Comparison of ENCODE assay signal across 11 cellular contexts in genomic region chr1:60280256-60280655, GRCh38.
DNase-seq lines count a peak whose midpoint lies in the region; ATAC-seq and TF ChIP-seq lines count a peak whose summit lies in the region.
"Had no signal": no experiment of that assay in that cellular context is flagged by ENCODE, and none has a peak within 500 bp of the region (broad histone marks: within the 10 kb centered on the region; RNA-seq: fewer than 3 reads in every experiment).

No MANE protein-coding gene starts in this region.

- TF ChIP-seq CTCF in GM23338 (conservative IDR thresholded peaks at IDR 0.05; ENCODE audit: low read depth in 2 of 2) = no peak
- no peak for TF ChIP-seq CTCF in uterus (IDR thresholded peaks at IDR 0.05)

- H3K36me3 ChIP-seq in GM23338 (ENCODE audit: insufficient read depth) = no peaks in the 10 kb centered on the region
- H3K36me3 ChIP-seq in uterus = no peaks in the 10 kb centered on the region

- H3K4me3 ChIP-seq in GM23338 (no peak overlapping the region), uterus (no peak overlapping the region)

- H3K4me1 ChIP-seq in GM23338 (ENCODE audit: insufficient read depth) (no peaks in the 10 kb centered on the region), uterus (no peaks in the 10 kb centered on the region)

- H3F3A ChIP-seq in GM23338 (replicated peaks; ENCODE audit: low read depth) = no peaks in the 10 kb centered on the region

- no peak overlapping the region for H3K27ac Mint-ChIP-seq in GM23338
- H3K27ac Mint-ChIP-seq: activated naive CD8-positive, alpha-beta T cell treated with anti-CD3 and anti-CD28 coated beads, Interleukin-2, amount 50 U/mL, for 24 hours; endodermal cell had no signal

- H2AFZ ChIP-seq in GM23338 = peak overlapping the region; percentile 2

- no peaks in the 10 kb centered on the region for H3K9me3 Mint-ChIP-seq in GM23338
- H3K9me3 Mint-ChIP-seq: activated naive CD8-positive, alpha-beta T cell treated with anti-CD3 and anti-CD28 coated beads, Interleukin-2, amount 50 U/mL, for 24 hours; endodermal cell had no signal

- H3K4me2 ChIP-seq in GM23338 = no peak overlapping the region

- intact Hi-C loops in sciatic nerve (cut with DNase I) = no loop called here
- intact Hi-C loops in uterus (cut with DNase I; ENCODE audit: low total_unique reads) = no loop called here

- H3K9me2 ChIP-seq in GM23338 (ENCODE audit: insufficient read depth) = no peaks in the 10 kb centered on the region

- peaks cover 4% of the 10 kb centered on the region for H3K27me3 Mint-ChIP-seq in GM23338 (ENCODE audit: insufficient read depth, low read depth, poor library complexity)
- H3K27me3 Mint-ChIP-seq: activated naive CD8-positive, alpha-beta T cell treated with anti-CD3 and anti-CD28 coated beads, Interleukin-2, amount 50 U/mL, for 24 hours had no signal

- H3K4me1 Mint-ChIP-seq in GM23338 = peaks cover 6% of the 10 kb centered on the region; the same call in 2 of the 3 replicates

- H3K79me2 ChIP-seq in GM23338 (replicated peaks; ENCODE audit: insufficient read depth) = no peaks in the 10 kb centered on the region

- H3K36me3 Mint-ChIP-seq in GM23338 (ENCODE audit: low read depth) = no peaks in the 10 kb centered on the region

- no peaks in the 10 kb centered on the region for H3K27me3 ChIP-seq in GM23338 (ENCODE audit: insufficient read depth)
- no peaks in the 10 kb centered on the region for H3K27me3 ChIP-seq in uterus

- DNase-seq in GM23338 (ENCODE audit: low spot score) (no peak), SHP77 (lab: John Stamatoyannopoulos, UW) (peak; percentile 27 to 62), fibroblast of peridontal ligament (ENCODE audit: extremely low read depth) (peak; percentile 59), sciatic nerve (ENCODE audit: low spot score) (no peak), uterus (no peak)
- no peak for DNase-seq in activated CD4-positive, alpha-beta T cell treated with anti-CD3 and anti-CD28 coated beads, Interleukin-2, amount 50 U/mL, for 1 hour
- no peak for DNase-seq in stimulated activated CD8-positive, alpha-beta memory T cell treated with anti-CD3 and anti-CD28 coated beads, Interleukin-4, amount 100 ng/mL, for 48 hours
- DNase-seq: activated naive CD8-positive, alpha-beta T cell treated with anti-CD3 and anti-CD28 coated beads, Interleukin-2, amount 50 U/mL, for 24 hours; endodermal cell; NCI-H1930; OCI-M1 had no signal

- H3K27ac ChIP-seq in GM23338 (ENCODE audit: low read depth) (no peak overlapping the region), uterus (no peak overlapping the region)

- no peak overlapping the region for H3K4me3 Mint-ChIP-seq in GM23338
- H3K4me3 Mint-ChIP-seq: activated naive CD8-positive, alpha-beta T cell treated with anti-CD3 and anti-CD28 coated beads, Interleukin-2, amount 50 U/mL, for 24 hours; endodermal cell had no signal

- H3K9me3 ChIP-seq in uterus = no peaks in the 10 kb centered on the region

- no peaks in the 10 kb centered on the region for H4K20me1 ChIP-seq in GM23338 (replicated peaks; ENCODE audit: insufficient read depth)

- ATAC-seq in GM23338 (no peak), sciatic nerve (peak; percentile 40)
- ATAC-seq: activated naive CD8-positive, alpha-beta T cell treated with anti-CD3 and anti-CD28 coated beads, Interleukin-2, amount 50 U/mL, for 24 hours had no signal

- no peak for TF ChIP-seq POLR2A in uterus (IDR thresholded peaks at IDR 0.05)

TF ChIP-seq in GM23338, 12 proteins besides CTCF, POLR2A, EP300 and RAD21 (continues in another document):
- TF ChIP-seq, protein P1, sequence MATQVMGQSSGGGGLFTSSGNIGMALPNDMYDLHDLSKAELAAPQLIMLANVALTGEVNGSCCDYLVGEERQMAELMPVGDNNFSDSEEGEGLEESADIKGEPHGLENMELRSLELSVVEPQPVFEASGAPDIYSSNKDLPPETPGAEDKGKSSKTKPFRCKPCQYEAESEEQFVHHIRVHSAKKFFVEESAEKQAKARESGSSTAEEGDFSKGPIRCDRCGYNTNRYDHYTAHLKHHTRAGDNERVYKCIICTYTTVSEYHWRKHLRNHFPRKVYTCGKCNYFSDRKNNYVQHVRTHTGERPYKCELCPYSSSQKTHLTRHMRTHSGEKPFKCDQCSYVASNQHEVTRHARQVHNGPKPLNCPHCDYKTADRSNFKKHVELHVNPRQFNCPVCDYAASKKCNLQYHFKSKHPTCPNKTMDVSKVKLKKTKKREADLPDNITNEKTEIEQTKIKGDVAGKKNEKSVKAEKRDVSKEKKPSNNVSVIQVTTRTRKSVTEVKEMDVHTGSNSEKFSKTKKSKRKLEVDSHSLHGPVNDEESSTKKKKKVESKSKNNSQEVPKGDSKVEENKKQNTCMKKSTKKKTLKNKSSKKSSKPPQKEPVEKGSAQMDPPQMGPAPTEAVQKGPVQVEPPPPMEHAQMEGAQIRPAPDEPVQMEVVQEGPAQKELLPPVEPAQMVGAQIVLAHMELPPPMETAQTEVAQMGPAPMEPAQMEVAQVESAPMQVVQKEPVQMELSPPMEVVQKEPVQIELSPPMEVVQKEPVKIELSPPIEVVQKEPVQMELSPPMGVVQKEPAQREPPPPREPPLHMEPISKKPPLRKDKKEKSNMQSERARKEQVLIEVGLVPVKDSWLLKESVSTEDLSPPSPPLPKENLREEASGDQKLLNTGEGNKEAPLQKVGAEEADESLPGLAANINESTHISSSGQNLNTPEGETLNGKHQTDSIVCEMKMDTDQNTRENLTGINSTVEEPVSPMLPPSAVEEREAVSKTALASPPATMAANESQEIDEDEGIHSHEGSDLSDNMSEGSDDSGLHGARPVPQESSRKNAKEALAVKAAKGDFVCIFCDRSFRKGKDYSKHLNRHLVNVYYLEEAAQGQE (IDR thresholded peaks at IDR 0.05; ENCODE audit: unreplicated experiment) = no peak
- TF ChIP-seq, protein P2, sequence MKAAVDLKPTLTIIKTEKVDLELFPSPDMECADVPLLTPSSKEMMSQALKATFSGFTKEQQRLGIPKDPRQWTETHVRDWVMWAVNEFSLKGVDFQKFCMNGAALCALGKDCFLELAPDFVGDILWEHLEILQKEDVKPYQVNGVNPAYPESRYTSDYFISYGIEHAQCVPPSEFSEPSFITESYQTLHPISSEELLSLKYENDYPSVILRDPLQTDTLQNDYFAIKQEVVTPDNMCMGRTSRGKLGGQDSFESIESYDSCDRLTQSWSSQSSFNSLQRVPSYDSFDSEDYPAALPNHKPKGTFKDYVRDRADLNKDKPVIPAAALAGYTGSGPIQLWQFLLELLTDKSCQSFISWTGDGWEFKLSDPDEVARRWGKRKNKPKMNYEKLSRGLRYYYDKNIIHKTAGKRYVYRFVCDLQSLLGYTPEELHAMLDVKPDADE (IDR thresholded peaks at IDR 0.05) = no peak
- TF ChIP-seq STAT1 (IDR thresholded peaks at IDR 0.05; ENCODE audit: unreplicated experiment) (no peak), EZH2phosphoT487 (IDR thresholded peaks at IDR 0.05; ENCODE audit: unreplicated experiment) (no peak), JUNB (IDR thresholded peaks at IDR 0.05; ENCODE audit: unreplicated experiment) (no peak), ZNF331 (CRISPR knock-in tag; IDR thresholded peaks at IDR 0.05; ENCODE audit: low read depth) (no peak), ZNF114 (CRISPR knock-in tag; IDR thresholded peaks at IDR 0.05) (no peak), EZH2 (IDR thresholded peaks at IDR 0.05; ENCODE audit: low read depth, unreplicated experiment) (no peak)

Comparison
In these comparisons a context has a peak if more than half of its experiments do, and no peak if none do; other contexts are left out.
1. DNase-seq: peak in SHP77 (2 of 2) and fibroblast of peridontal ligament (single experiment); none in GM23338 (single experiment), sciatic nerve (single experiment), activated CD4-positive, alpha-beta T cell treated with anti-CD3 and anti-CD28 coated beads, Interleukin-2, amount 50 U/mL, for 1 hour (single experiment), stimulated activated CD8-positive, alpha-beta memory T cell treated with anti-CD3 and anti-CD28 coated beads, Interleukin-4, amount 100 ng/mL, for 48 hours (single experiment) and uterus (0 of 2).